ENCODE assay signal across 10 cellular contexts in genomic region chr4:114600066-114600552, GRCh38. TPM values are rescaled to one million over a fixed set of nuclear protein-coding genes. Genes with fewer than 3 reads are reported as not detected.
DNase-seq lines count a peak whose midpoint lies in the region; ATAC-seq and TF ChIP-seq lines count a peak whose summit lies in the region.
"Had no signal": no experiment of that assay in that cellular context is flagged by ENCODE, and none has a peak within 500 bp of the region (broad histone marks: within the 10 kb centered on the region; RNA-seq: fewer than 3 reads in every experiment).

No MANE protein-coding gene starts in this region.

- WGBS in heart left ventricle, 4 donors = 23 to 36% (median 27%) methylated on average over 11 of the region's 11 CpGs

- peaks cover 3 to 53% (median 28%) of the 10 kb centered on the region in 9 donors for H3K27me3 ChIP-seq in heart left ventricle

- H3K4me3 Mint-ChIP-seq in chondrocyte (ENCODE audit: unreplicated experiment) (peak overlapping the region; percentile 73), nephron (peak overlapping the region; percentile 87 to 98 (median 88))

- H3K27me3 Mint-ChIP-seq in chondrocyte (ENCODE audit: low read depth) (peaks cover 43% of the 10 kb centered on the region), nephron (ENCODE audit: low read depth) (peaks cover 53% of the 10 kb centered on the region)

- H3K4me3 ChIP-seq in heart left ventricle = peak overlapping the region in 1 of 12 donors; percentile 49
- H3K4me3 ChIP-seq: MG63 had no signal

- no peak for TF ChIP-seq POLR2A in heart left ventricle (IDR thresholded peaks at IDR 0.05)

- H3K4me1 Mint-ChIP-seq in chondrocyte (ENCODE audit: low read depth) (peaks cover 16% of the 10 kb centered on the region), nephron (peaks cover 6% of the 10 kb centered on the region)

- H3K36me3 ChIP-seq in heart left ventricle = no peaks in the 10 kb centered on the region
- H3K36me3 ChIP-seq: left ventricle myocardium inferior, MG63 had no signal

- H3K27ac Mint-ChIP-seq in chondrocyte (ENCODE audit: unreplicated experiment) (no peak overlapping the region), nephron (peak overlapping the region in 1 of 3 experiments; percentile 73)

- intact Hi-C loops in heart left ventricle (cut with DNase I) = no loop called here

- ATAC-seq in heart left ventricle = no peak

- DNase-seq in COLO668 (lab: John Stamatoyannopoulos, UW; ENCODE audit: unreplicated experiment) (peak; percentile 31), LoVo (ENCODE audit: low spot score) (peak; percentile 53), chondrocyte (ENCODE audit: low spot score) (no peak), SHP77 treated with DMSO at 0.1 percent for 48 hours (lab: John Stamatoyannopoulos, UW) (no peak), DMS114 treated with DMSO at 0.1 percent for 48 hours (lab: John Stamatoyannopoulos, UW; ENCODE audit: unreplicated experiment) (no peak), heart left ventricle (no peak), AG20443 (ENCODE audit: low spot score) (no peak)
- DNase-seq: left ventricle myocardium inferior had no signal

- H3K9me3 ChIP-seq in heart left ventricle = no peaks in the 10 kb centered on the region
- H3K9me3 ChIP-seq: left ventricle myocardium inferior, MG63 had no signal

- H3K4me1 ChIP-seq in heart left ventricle = peaks cover 0 to 21% (median 5%) of the 10 kb centered on the region in 12 donors

- H3K36me3 Mint-ChIP-seq in chondrocyte (ENCODE audit: low read depth) = no peaks in the 10 kb centered on the region
- H3K36me3 Mint-ChIP-seq in nephron (ENCODE audit: low read depth) = peaks cover 4% of the 10 kb centered on the region

- H3K27ac ChIP-seq in heart left ventricle = no peak overlapping the region
- H3K27ac ChIP-seq: left ventricle myocardium inferior had no signal

- TF ChIP-seq CTCF in chondrocyte (IDR thresholded peaks at IDR 0.05) = no peak
- TF ChIP-seq CTCF in nephron (IDR thresholded peaks at IDR 0.05; ENCODE audit: unreplicated experiment in 3 of 3) = no peak
- TF ChIP-seq CTCF in heart left ventricle (IDR thresholded peaks at IDR 0.05) = no peak

- H3K9me3 Mint-ChIP-seq in chondrocyte (ENCODE audit: low read depth) (no peaks in the 10 kb centered on the region), nephron (peaks cover 6% of the 10 kb centered on the region)

RNA-seq across cellular contexts. Expression of gene UGT8, which starts 1.5 kb away (rescaled TPM):
- total RNA-seq in chondrocyte = 0.17 TPM in 1 of 3 replicates, not detected in the others
- total RNA-seq in heart left ventricle = under 1 TPM in 3 of 9 donors, not detected in 6; 0.12 to 0.29 (median 0.14) TPM
- polyA plus RNA-seq in heart left ventricle = under 1 TPM in 1 of 2 donors, not detected in 1; 0.03 TPM
- total RNA-seq: left ventricle myocardium inferior had no signal

Comparison
In these comparisons a context has a peak if more than half of its experiments do, and no peak if none do; other contexts are left out.
1. DNase-seq: peak in COLO668 (single experiment) and LoVo (single experiment); none in chondrocyte (single experiment), SHP77 treated with DMSO at 0.1 percent for 48 hours (single experiment), DMS114 treated with DMSO at 0.1 percent for 48 hours (single experiment), heart left ventricle (0 of 5) and AG20443 (single experiment).